12 cellular contexts compared by ENCODE assay signal in the genomic region with DNA sequence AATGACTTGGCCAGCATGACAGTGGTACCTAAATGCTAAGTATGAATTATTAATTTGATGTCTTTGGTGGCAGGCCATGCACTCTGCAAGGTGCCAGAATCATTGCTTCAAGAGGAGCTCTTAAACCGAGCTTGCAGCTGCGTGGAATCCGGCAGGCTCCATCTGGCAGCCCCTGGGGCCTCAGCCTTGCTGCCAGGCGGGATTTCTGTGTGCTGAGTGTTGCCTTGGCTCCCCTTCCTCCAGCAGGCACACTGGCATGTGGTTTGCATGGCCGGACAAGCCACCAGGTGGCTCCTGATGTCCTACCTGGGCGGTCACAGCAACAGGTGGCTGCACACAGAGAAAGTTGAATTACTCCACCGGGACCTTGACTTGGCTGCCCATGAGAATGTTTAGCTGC.
A peak's percentile ranks its signal among the peaks of the same experiment; 100 is the strongest.
DNase-seq lines count a peak whose midpoint lies in the region; ATAC-seq, FAIRE-seq and TF ChIP-seq lines count a peak whose summit lies in the region.
"Had no signal": no experiment of that assay in that cellular context is flagged by ENCODE, and none has a peak within 500 bp of the region (broad histone marks: within the 10 kb centered on the region; RNA-seq: fewer than 3 reads in every experiment).

No MANE protein-coding gene starts in this region.

- intact Hi-C loops in Calu3 (cut with micrococcal nuclease; ENCODE audit: unreplicated experiment) (loop anchor here (1.0 to 5.0 kb wide), 3 partner anchors 386 to 529 kb away; no protein-coding TSS in a partner anchor), HepG2 (cut with micrococcal nuclease; ENCODE audit: unreplicated experiment) (no loop called here), CD14-positive monocyte (cut with micrococcal nuclease) (no loop called here)

- 17% methylated on average over 2 of the region's 7 CpGs for WGBS in HepG2 (ENCODE audit: low lambda C conversion rate)

- H3K36me3 Mint-ChIP-seq in Calu3 (ENCODE audit: insufficient read depth, unreplicated experiment) (peaks cover 5% of the 10 kb centered on the region), CD14-positive monocyte (no peaks in the 10 kb centered on the region)
- H3K36me3 Mint-ChIP-seq: CD4-positive, alpha-beta memory T cell had no signal

- in situ Hi-C loops in HepG2 (cut with HindIII; ENCODE audit: extremely low pct_ligation_motif_present, low pct_unique_long_range_greater_than_20kb), result no loop called here

- no peaks in the 10 kb centered on the region for H4K20me1 ChIP-seq in HepG2 (ENCODE audit: insufficient read depth, low read length)

- BruUV-seq in Calu3 (replicated peaks; lab: Mats Ljungman, UMichigan) (no TSS peak), HepG2 (replicated peaks; lab: Mats Ljungman, UMichigan) (no TSS peak)

- no peaks in the 10 kb centered on the region; the same call in 1 of the 2 replicates for H3K9me3 ChIP-seq in HepG2 (ENCODE audit: low read length)

- no peak overlapping the region for H3K27ac ChIP-seq in HepG2 (ENCODE audit: extremely low read length, insufficient read depth, low read length)

- H3K27ac Mint-ChIP-seq in Calu3 (ENCODE audit: unreplicated experiment), result no peak overlapping the region
- H3K27ac Mint-ChIP-seq in CD14-positive monocyte, result no peak overlapping the region
- H3K27ac Mint-ChIP-seq: CD4-positive, alpha-beta memory T cell; T-helper 2 cell treated with Interferon-gamma antibody and Interleukin-4, amounts not matched to agents 5 μg/mL and 100 μg/mL, for 36 hours had no signal

- H3K4me3 Mint-ChIP-seq in Calu3 (ENCODE audit: low read depth, unreplicated experiment) (no peak overlapping the region), CD14-positive monocyte (no peak overlapping the region)
- H3K4me3 Mint-ChIP-seq: CD4-positive, alpha-beta memory T cell; neural crest cell; T-helper 2 cell treated with Interferon-gamma antibody and Interleukin-4, amounts not matched to agents 5 μg/mL and 100 μg/mL, for 36 hours had no signal

- TF ChIP-seq CTCF in Calu3 (IDR thresholded peaks at IDR 0.05; ENCODE audit: unreplicated experiment), result peak; percentile 27
- TF ChIP-seq CTCF in LNCAP (IDR thresholded peaks at IDR 0.05), result peak; percentile 53
- peak; percentile 46 for TF ChIP-seq CTCF in HepG2 (CRISPR knock-in tag; IDR thresholded peaks at IDR 0.05)
- no peak for TF ChIP-seq CTCF in CD14-positive monocyte (IDR thresholded peaks at IDR 0.05)

- H2AFZ ChIP-seq in HepG2 (ENCODE audit: low read length), result no peak overlapping the region

- H3K9ac ChIP-seq in HepG2 (ENCODE audit: insufficient read depth, low read depth, low read length), result no peak overlapping the region

- H3K4me1 ChIP-seq in HepG2 (ENCODE audit: insufficient read depth, low read length), result no peaks in the 10 kb centered on the region

- FAIRE-seq in HepG2 (lab: Jason Lieb, UNC), result no peak

- H3K27me3 ChIP-seq in HepG2 (ENCODE audit: control insufficient read depth in 1 of 2, insufficient read depth in 2 of 2, low read length in 2 of 2), result peaks cover 0 to 9% of the 10 kb centered on the region in 2 experiments; a peak in 2 of 5 replicates

- no peaks in the 10 kb centered on the region for H3K79me2 ChIP-seq in HepG2 (ENCODE audit: insufficient read depth, low read length)

- H3K27me3 Mint-ChIP-seq in Calu3 (ENCODE audit: unreplicated experiment) (peaks cover 69% of the 10 kb centered on the region), CD14-positive monocyte (ENCODE audit: low read depth in 3 of 3) (no peaks in the 10 kb centered on the region)

- DNase-seq in Calu3 (peak; percentile 68), RPMI8226 (peak; percentile 70), HepG2 (ENCODE audit: low spot score) (peak; percentile 2), CD14-positive monocyte (ENCODE audit: low spot score) (no peak), amniotic stem cell (lab: John Stamatoyannopoulos, UW) (no peak)
- no peak for DNase-seq in activated CD4-positive, alpha-beta T cell treated with anti-CD3 and anti-CD28 coated beads, Interleukin-2, amount 50 U/mL, for 1 hour
- DNase-seq: CD4-positive, alpha-beta memory T cell; stimulated activated naive CD8-positive, alpha-beta T cell treated with anti-CD3 and anti-CD28 coated beads, Interleukin-15, Interleukin-2, amounts not matched to agents 100 U/mL and 50 U/mL, for 24 hours had no signal

- TF ChIP-seq EP300 in HepG2 (IDR thresholded peaks at IDR 0.05; ENCODE audit: low read depth in 2 of 2, low read length in 2 of 2), result no peak
- TF ChIP-seq EP300 in HepG2 (CRISPR knock-in tag; IDR thresholded peaks at IDR 0.05; ENCODE audit: borderline replicate concordance), result no peak

- no peak overlapping the region for H3K4me2 ChIP-seq in HepG2 (ENCODE audit: low read depth, low read length)

- ATAC-seq in HepG2, result peak; percentile 52
- ATAC-seq in HG02870 (IDR thresholded peaks at IDR 0.05; ENCODE audit: unreplicated experiment), result no peak
- ATAC-seq: stimulated activated naive CD8-positive, alpha-beta T cell treated with anti-CD3 and anti-CD28 coated beads, Interleukin-15, Interleukin-2, amounts not matched to agents 100 U/mL and 50 U/mL, for 24 hours had no signal

- no peak for TF ChIP-seq POLR2A in HepG2 (IDR thresholded peaks at IDR 0.05; ENCODE audit: insufficient read depth in 1 of 2, low read depth in 2 of 2, low read length in 2 of 2)

- no peak overlapping the region for H3K4me3 ChIP-seq in HepG2 (replicated peaks in 1 of 3; ENCODE audit: insufficient read depth in 1 of 3, low read depth in 2 of 3, low read length in 3 of 3)

- CTCF ChIA-PET in Calu3 (lab: Charles Lee) (no interaction called here), HepG2 (lab: Yijun Ruan, JAX; ENCODE audit: low intra/inter-chr PET ratio, low total read pairs) (interaction anchor here (1.2 kb wide), 1 partner anchor 529 kb away, joined by 6 read pairs; no protein-coding TSS in a partner anchor)

- POLR2A ChIA-PET in HepG2 (lab: Yijun Ruan, JAX), result no interaction called here

- H3K4me1 Mint-ChIP-seq in Calu3 (ENCODE audit: low read depth, unreplicated experiment), result no peaks in the 10 kb centered on the region
- H3K4me1 Mint-ChIP-seq in CD14-positive monocyte, result no peaks in the 10 kb centered on the region
- H3K4me1 Mint-ChIP-seq: CD4-positive, alpha-beta memory T cell had no signal

- peaks cover 2% of the 10 kb centered on the region for H3K9me3 Mint-ChIP-seq in Calu3 (ENCODE audit: low read depth, unreplicated experiment)
- peaks cover 0 to 12% (median 4%) of the 10 kb centered on the region in 7 donors for H3K9me3 Mint-ChIP-seq in CD14-positive monocyte
- H3K9me3 Mint-ChIP-seq: T-helper 2 cell treated with Interferon-gamma antibody and Interleukin-4, amounts not matched to agents 5 μg/mL and 100 μg/mL, for 36 hours had no signal

- no peaks in the 10 kb centered on the region for H3K36me3 ChIP-seq in HepG2 (replicated peaks in 1 of 2; ENCODE audit: control insufficient read depth in 1 of 2, insufficient read depth in 2 of 2, low read length in 2 of 2)

- TF ChIP-seq RAD21 in HepG2 (CRISPR knock-in tag; IDR thresholded peaks at IDR 0.05), result no peak

TF ChIP-seq in HepG2, 621 proteins besides CTCF, POLR2A, EP300 and RAD21:
- TF ChIP-seq STAG1 (CRISPR knock-in tag; IDR thresholded peaks at IDR 0.05) (peak; percentile 63), DMAP1 (CRISPR knock-in tag; IDR thresholded peaks at IDR 0.05) (no peak), CBX1 (IDR thresholded peaks at IDR 0.05; ENCODE audit: low read depth) (no peak)

Comparison
In these comparisons a context has a peak if more than half of its experiments do, and no peak if none do; other contexts are left out.
1. DNase-seq: peak in Calu3 (single experiment), RPMI8226 (single experiment) and HepG2 (single experiment); none in CD14-positive monocyte (single experiment), amniotic stem cell (single experiment) and activated CD4-positive, alpha-beta T cell treated with anti-CD3 and anti-CD28 coated beads, Interleukin-2, amount 50 U/mL, for 1 hour (single experiment).